In genomic region chr2:215693269-215693998, GRCh38 we compare ENCODE assay signal across 13 cellular contexts.
DNase-seq lines count a peak whose midpoint lies in the region; ATAC-seq, FAIRE-seq and TF ChIP-seq lines count a peak whose summit lies in the region.
"Had no signal": no experiment of that assay in that cellular context is flagged by ENCODE, and none has a peak within 500 bp of the region (broad histone marks: within the 10 kb centered on the region; RNA-seq: fewer than 3 reads in every experiment).

No MANE protein-coding gene starts in this region.

- H3K4me1 ChIP-seq in A549 (peaks cover 23% of the 10 kb centered on the region), mesodermal cell (ENCODE audit: control insufficient read depth, insufficient read depth, low read length, poor library complexity, severe bottlenecking) (peaks cover 40% of the 10 kb centered on the region)
- H3K4me1 ChIP-seq: BE2C, parathyroid adenoma had no signal

- peaks cover 0 to 2% (median 0%) of the 10 kb centered on the region in 4 donors for H3K4me1 Mint-ChIP-seq in naive thymus-derived CD8-positive, alpha-beta T cell

- DNase-seq in A549 (ENCODE audit: low read depth in 1 of 2, low spot score in 1 of 2) (peak in 1 of 2 experiments; percentile 45), HS-5 (ENCODE audit: low read depth) (peak; percentile 77), coronary artery (ENCODE audit: low spot score) (no peak), GM13977 (ENCODE audit: low spot score) (no peak)
- no peak for DNase-seq in effector CD8-positive, alpha-beta T cell (lab: John Stamatoyannopoulos, UW)
- DNase-seq in naive thymus-derived CD8-positive, alpha-beta T cell: no peak
- DNase-seq: activated gamma-delta T cell, BE2C, T-helper 2 cell had no signal

- H3K4me3 Mint-ChIP-seq in naive thymus-derived CD8-positive, alpha-beta T cell: no peak overlapping the region

- H3K4me2 ChIP-seq in A549: peak overlapping the region; percentile 45

- POLR2A ChIA-PET in A549 (lab: Yijun Ruan, JAX): interaction anchor here (0.6 kb wide), 1 partner anchor 12 kb away, joined by 4 read pairs; no protein-coding TSS in a partner anchor
- POLR2A ChIA-PET in naive thymus-derived CD8-positive, alpha-beta T cell (lab: Charles Lee): no interaction called here

- H3K9me3 ChIP-seq in A549 (peaks cover 11% of the 10 kb centered on the region; the same call in 2 of the 3 replicates), mesodermal cell (ENCODE audit: control insufficient read depth, low read length) (peaks cover 6% of the 10 kb centered on the region)
- H3K9me3 ChIP-seq: BE2C had no signal

- H3K27ac ChIP-seq in A549 (peak overlapping the region; percentile 56 to 82), coronary artery (peak overlapping the region; percentile 61 to 79), mesodermal cell (ENCODE audit: low read depth, low read length, severe bottlenecking) (peak overlapping the region; percentile 81)
- H3K27ac ChIP-seq: parathyroid adenoma had no signal

- no peaks in the 10 kb centered on the region for H3K36me3 Mint-ChIP-seq in naive thymus-derived CD8-positive, alpha-beta T cell

- ATAC-seq in A549 (peak; percentile 64 to 85; a peak in 5 of 6 replicates), HG02885 (IDR thresholded peaks at IDR 0.05; ENCODE audit: poor library complexity, unreplicated experiment) (no peak)
- no peak for ATAC-seq in naive thymus-derived CD8-positive, alpha-beta T cell

- peaks cover 0 to 8% (median 4%) of the 10 kb centered on the region in 9 donors for H3K9me3 Mint-ChIP-seq in naive thymus-derived CD8-positive, alpha-beta T cell

- no peak for TF ChIP-seq EP300 in A549 (IDR thresholded peaks at IDR 0.05)

- no peak overlapping the region for H3K27ac Mint-ChIP-seq in naive thymus-derived CD8-positive, alpha-beta T cell

- TF ChIP-seq POLR2A in A549 (IDR thresholded peaks at IDR 0.05; ENCODE audit: low read length): no peak

- WGBS in A549 (ENCODE audit: missing lambda C conversion rate): 43% methylated on average over 3 of the region's 3 CpGs
- 87 to 93% methylated on average over 2 of the region's 3 CpGs for WGBS in mesodermal cell (ENCODE audit: insufficient coverage in 2 of 2), 2 experiments

- H3K4me3 ChIP-seq in A549: no peak overlapping the region
- H3K4me3 ChIP-seq in coronary artery: no peak overlapping the region
- no peak overlapping the region for H3K4me3 ChIP-seq in mesodermal cell (ENCODE audit: extremely low read depth, insufficient read depth, low read length, poor library complexity, severe bottlenecking)

- in situ Hi-C loops in GM13977 (cut with MboI; ENCODE audit: low pct_unique_long_range_greater_than_20kb, low sequenced_read_pairs, unreplicated experiment): no loop called here

- no peak for TF ChIP-seq CTCF in A549 (IDR thresholded peaks at IDR 0.05)
- no peak for TF ChIP-seq CTCF in coronary artery (IDR thresholded peaks at IDR 0.05)
- TF ChIP-seq CTCF in GM13977 (IDR thresholded peaks at IDR 0.05; ENCODE audit: extremely low read depth, insufficient read depth, missing control alignments): no peak

- peaks cover 0 to 5% (median 0%) of the 10 kb centered on the region in 5 donors for H3K27me3 Mint-ChIP-seq in naive thymus-derived CD8-positive, alpha-beta T cell

- H3K36me3 ChIP-seq in mesodermal cell (ENCODE audit: control insufficient read depth, insufficient read depth, low read length): no peaks in the 10 kb centered on the region
- H3K36me3 ChIP-seq: BE2C had no signal

- FAIRE-seq in A549 (lab: Jason Lieb, UNC): no peak
- FAIRE-seq: GM18507 had no signal

- TF ChIP-seq RAD21 in A549 (conservative IDR thresholded peaks at IDR 0.05 in 1 of 2, IDR thresholded peaks at IDR 0.05 in 1 of 2): no peak; a peak in 1 of 5 replicates

- CTCF ChIA-PET in A549 (lab: Yijun Ruan, JAX): interaction anchor here (0.8 to 0.9 kb wide), 2 partner anchors 74 to 98 kb away, joined by 3 to 5 read pairs; no protein-coding TSS in a partner anchor

TF ChIP-seq in A549, 52 proteins besides CTCF, POLR2A, EP300 and RAD21:
- TF ChIP-seq GATA3 (IDR thresholded peaks at IDR 0.05; ENCODE audit: borderline replicate concordance): peak; percentile 49; the same call in 1 of the 2 replicates
- TF ChIP-seq NPAS2 (CRISPR knock-in tag; IDR thresholded peaks at IDR 0.05; ENCODE audit: borderline replicate concordance): no peak
- TF ChIP-seq MAZ (IDR thresholded peaks at IDR 0.05; ENCODE audit: borderline replicate concordance, low read depth, low read length): no peak
- TF ChIP-seq NFE2L2 (conservative IDR thresholded peaks at IDR 0.05; ENCODE audit: low read length): no peak
- no peak for TF ChIP-seq KDM1A (IDR thresholded peaks at IDR 0.05; ENCODE audit: low read depth)
- TF ChIP-seq RARB (CRISPR knock-in tag; IDR thresholded peaks at IDR 0.05): no peak
- no peak for TF ChIP-seq ZFP36 (IDR thresholded peaks at IDR 0.05; ENCODE audit: borderline replicate concordance, partially characterized antibody)
- peak; percentile 64 for TF ChIP-seq JUNB (IDR thresholded peaks at IDR 0.05)
- 0 out of 3 replicates have a peak, but pooled peaks have one; percentile 8 for TF ChIP-seq SMC3 (IDR thresholded peaks at IDR 0.05)
- no peak for TF ChIP-seq RNF2 (IDR thresholded peaks at IDR 0.05; ENCODE audit: borderline replicate concordance, low read depth)
- 0 out of 2 replicates have a peak, but pooled peaks have one; percentile 18 for TF ChIP-seq MAX (IDR thresholded peaks at IDR 0.05)
- peak; percentile 77 for TF ChIP-seq FOSL2 (IDR thresholded peaks at IDR 0.05)
- peak; percentile 68 for TF ChIP-seq FOSL2 (CRISPR knock-in tag; IDR thresholded peaks at IDR 0.05)

Comparison
In these comparisons a context has a peak if more than half of its experiments do, and no peak if none do; other contexts are left out.
1. ATAC-seq: peak in A549 (2 of 2); none in HG02885 (single experiment) and naive thymus-derived CD8-positive, alpha-beta T cell (0 of 2).
2. Peak in every context shown above with its lines, with median percentiles within 50 percentile points of each other: H3K27ac ChIP-seq.